In genomic region chr15:73994912-73995622, GRCh38 we compare ENCODE assay signal across 8 cellular contexts. TPM values are rescaled to one million over a fixed set of nuclear protein-coding genes. Genes with fewer than 3 reads are reported as not detected.
DNase-seq lines count a peak whose midpoint lies in the region; ATAC-seq and TF ChIP-seq lines count a peak whose summit lies in the region.

No MANE protein-coding gene starts in this region.

- H3K36me3 ChIP-seq in Peyer's patch (peaks cover 0 to 19% (median 0%) of the 10 kb centered on the region in 3 donors), ectodermal cell (ENCODE audit: control insufficient read depth, insufficient read depth, low read length) (peaks cover 5% of the 10 kb centered on the region), muscle layer of duodenum (ENCODE audit: control insufficient read depth in 1 of 2, insufficient read depth in 2 of 2, low read length in 2 of 2) (peaks cover 11 to 15% of the 10 kb centered on the region in 2 donors)

- DNase-seq in SKM-1 treated with dmso at 0.1 percent for 144 hours (lab: John Stamatoyannopoulos, UW; ENCODE audit: unreplicated experiment), result peak; percentile 59
- no peak for DNase-seq in SKM-1 (lab: John Stamatoyannopoulos, UW; ENCODE audit: unreplicated experiment)
- DNase-seq in Peyer's patch, result peak in 2 of 3 donors; percentile 34 to 57
- DNase-seq in HPDE6-E6E7 (ENCODE audit: extremely low spot score), result no peak
- DNase-seq in stimulated activated CD4-positive, alpha-beta T cell treated with anti-CD3 and anti-CD28 coated beads, Interleukin-2, amount 100 ng/mL, for 48 hours, result no peak

- H3K27me3 ChIP-seq in Peyer's patch (no peaks in the 10 kb centered on the region), ectodermal cell (ENCODE audit: control insufficient read depth, insufficient read depth, low read length, poor library complexity, severe bottlenecking) (no peaks in the 10 kb centered on the region), muscle layer of duodenum (ENCODE audit: low read depth, low read length) (no peaks in the 10 kb centered on the region)

- peak overlapping the region; percentile 92 to 97 (median 95) for H3K27ac ChIP-seq in Peyer's patch
- H3K27ac ChIP-seq in ectodermal cell (ENCODE audit: insufficient read depth, low read depth, low read length, poor library complexity, severe bottlenecking), result peak overlapping the region; percentile 67
- peak overlapping the region; percentile 97 for H3K27ac ChIP-seq in muscle layer of duodenum (ENCODE audit: low read length)

- no peak for TF ChIP-seq POLR2A in Peyer's patch (IDR thresholded peaks at IDR 0.05)

- no peak for ATAC-seq in GM19324 (IDR thresholded peaks at IDR 0.05; ENCODE audit: low FRiP score, unreplicated experiment)

- 7 to 8% methylated on average over 18 of the region's 18 CpGs for WGBS in ectodermal cell, 2 experiments

- H3K9me3 ChIP-seq in Peyer's patch, result no peaks in the 10 kb centered on the region
- no peaks in the 10 kb centered on the region for H3K9me3 ChIP-seq in ectodermal cell (ENCODE audit: control insufficient read depth, low read length)
- H3K9me3 ChIP-seq in muscle layer of duodenum (ENCODE audit: control insufficient read depth in 1 of 2, low read length in 2 of 2), result no peaks in the 10 kb centered on the region

- H3K4me3 ChIP-seq in Peyer's patch (peak overlapping the region; percentile 72 to 87 (median 79)), ectodermal cell (ENCODE audit: insufficient read depth, low read depth, low read length) (peak overlapping the region; percentile 88), muscle layer of duodenum (ENCODE audit: low read depth in 1 of 2, low read length in 2 of 2) (peak overlapping the region; percentile 87 to 96)

- no peak for TF ChIP-seq CTCF in Peyer's patch (IDR thresholded peaks at IDR 0.05)

- H3K4me1 ChIP-seq in Peyer's patch (peaks cover 0 to 78% (median 24%) of the 10 kb centered on the region in 4 donors), ectodermal cell (ENCODE audit: control insufficient read depth, insufficient read depth, low read length) (peaks cover 15% of the 10 kb centered on the region), muscle layer of duodenum (ENCODE audit: control insufficient read depth in 1 of 2, insufficient read depth in 2 of 2, low read length in 2 of 2) (peaks cover 21 to 61% of the 10 kb centered on the region in 2 donors)

RNA-seq across cellular contexts. Expression of gene PML, which starts 0.6 kb away (rescaled TPM):
- total RNA-seq in Peyer's patch, result 100 to 1,000 TPM in 1 of 4 donors, 10 to 100 TPM in 3; 52.4 to 116 (median 82.9) TPM
- polyA plus RNA-seq in ectodermal cell (2013, experiment 1 of 4), result 30.4 TPM
- polyA plus RNA-seq in ectodermal cell (2013, experiment 2 of 4), result 28.3 TPM
- 24.6 TPM for polyA plus RNA-seq in ectodermal cell (2013, experiment 3 of 4)
- polyA plus RNA-seq in ectodermal cell (2013, experiment 4 of 4), result 24.0 TPM

RNA-seq across cellular contexts. Expression of gene STOML1, which starts 3.0 kb away (rescaled TPM):
- 10 to 100 TPM in 3 of 4 donors, not detected in 1; 10.9 to 24.5 (median 13.5) TPM for total RNA-seq in Peyer's patch
- 3.1 TPM for polyA plus RNA-seq in ectodermal cell (2013, experiment 1 of 4)
- 4.0 TPM for polyA plus RNA-seq in ectodermal cell (2013, experiment 2 of 4)
- 3.7 TPM for polyA plus RNA-seq in ectodermal cell (2013, experiment 3 of 4)
- polyA plus RNA-seq in ectodermal cell (2013, experiment 4 of 4), result 5.7 TPM

Comparison
In these comparisons a context has a peak if more than half of its experiments do, and no peak if none do; other contexts are left out.
1. DNase-seq: peak in SKM-1 treated with dmso at 0.1 percent for 144 hours (single experiment) and Peyer's patch (2 of 3); none in SKM-1 (single experiment), HPDE6-E6E7 (single experiment) and stimulated activated CD4-positive, alpha-beta T cell treated with anti-CD3 and anti-CD28 coated beads, Interleukin-2, amount 100 ng/mL, for 48 hours (0 of 2).
2. Peak in every context shown above with its lines, with median percentiles within 50 percentile points of each other: H3K27ac ChIP-seq and H3K4me3 ChIP-seq.